36 cellular contexts compared by ENCODE assay signal in the genomic region with DNA sequence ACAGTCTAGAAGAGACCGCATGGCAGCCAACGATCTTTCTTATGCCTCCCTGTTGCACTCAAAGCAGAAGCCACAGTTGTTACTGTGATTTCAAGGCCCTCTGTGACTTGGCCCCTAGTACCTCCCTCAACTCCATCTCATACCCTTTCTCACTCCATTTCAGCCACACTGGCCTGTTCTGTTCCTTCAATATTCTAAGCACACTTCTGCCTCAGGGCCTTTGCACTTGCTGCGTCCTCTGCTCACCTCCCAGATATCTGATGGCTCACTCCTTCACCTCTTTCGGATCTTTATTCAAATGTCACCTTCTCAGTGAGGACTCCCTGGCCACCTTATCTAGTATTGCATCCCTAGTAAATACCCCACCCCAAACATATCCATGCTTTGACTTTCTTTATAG. TPM values are rescaled to one million over a fixed set of nuclear protein-coding genes. Genes with fewer than 3 reads are reported as not detected.
"Had no signal": no experiment of that assay in that cellular context is flagged by ENCODE, and none has a peak within 500 bp of the region (broad histone marks: within the 10 kb centered on the region; RNA-seq: fewer than 3 reads in every experiment).

No MANE protein-coding gene starts in this region.

- H3K27me3 ChIP-seq: adrenal gland, body of pancreas, brain microvascular endothelial cell, breast epithelium had no signal

- H3K36me3 ChIP-seq: adrenal gland, brain microvascular endothelial cell, breast epithelium had no signal

- DNase-seq: activated B cell treated with CpG ODN at 0.5 μM for 24 hours; activated CD4-positive, alpha-beta memory T cell treated with anti-CD3 and anti-CD28 coated beads for 36 hours; activated CD4-positive, alpha-beta T cell treated with anti-CD3 and anti-CD28 coated beads for 48 hours; activated CD4-positive, alpha-beta T cell treated with anti-CD3 and anti-CD28 coated beads, Interleukin-2, amount 10 ng/mL, durations not matched to agents 7 days and 5 days; activated CD4-positive, CD25-positive, alpha-beta regulatory T cell treated with anti-CD3 and anti-CD28 coated beads, Interleukin-2, amount 50 U/mL, for 72 hours; activated CD8-positive, alpha-beta memory T cell treated with anti-CD3 and anti-CD28 coated beads, Interleukin-2, amount 50 U/mL, for 4 hours; activated CD8-positive, alpha-beta T cell treated with anti-CD3 and anti-CD28 coated beads for 36 hours; activated effector memory CD4-positive, alpha-beta T cell treated with anti-CD3 and anti-CD28 coated beads, Interleukin-2, amount 50 U/mL, for 16 hours; activated gamma-delta T cell treated with Interleukin-2 at 50 U/mL for 16 hours; activated naive CD4-positive, alpha-beta T cell; activated naive CD4-positive, alpha-beta T cell treated with anti-CD3 and anti-CD28 coated beads for 36 hours; activated naive CD4-positive, alpha-beta T cell treated with anti-CD3 and anti-CD28 coated beads, Interleukin-2, amount 50 U/mL, for 16 hours; activated naive CD8-positive, alpha-beta T cell treated with anti-CD3 and anti-CD28 coated beads for 36 hours; activated T-cell treated with anti-CD3 and anti-CD28 coated beads for 4 hours; activated T-cell treated with anti-CD3 and anti-CD28 coated beads, Interleukin-2, amount 50 U/mL, for 1 hour; activated T-cell treated with anti-CD3 and anti-CD28 coated beads, Interleukin-2, amount 50 U/mL, for 4 hours; activated T-cell treated with anti-CD3 and anti-CD28 coated beads, Interleukin-2, amount 50 U/mL, for 72 hours; adrenal gland; amniotic stem cell; aorta; body of pancreas; brain microvascular endothelial cell; central memory CD4-positive, alpha-beta T cell; T-helper 1 cell; T-helper 9 cell had no signal

- H3K27me3 Mint-ChIP-seq: activated B cell treated with CpG ODN at 0.5 μM for 24 hours; activated CD4-positive, alpha-beta memory T cell treated with anti-CD3 and anti-CD28 coated beads for 36 hours; activated CD4-positive, alpha-beta T cell treated with anti-CD3 and anti-CD28 coated beads, Interleukin-2, amount 10 ng/mL, durations not matched to agents 7 days and 5 days; activated CD8-positive, alpha-beta T cell treated with anti-CD3 and anti-CD28 coated beads for 36 hours; activated naive CD8-positive, alpha-beta T cell treated with anti-CD3 and anti-CD28 coated beads for 36 hours; activated T-helper 17 cell treated with anti-CD3 and anti-CD28 coated beads, Interleukin-2, amount 50 U/mL, for 72 hours had no signal

- H3K4me3 Mint-ChIP-seq: activated B cell treated with CpG ODN at 0.5 μM for 24 hours; activated CD4-positive, alpha-beta memory T cell treated with anti-CD3 and anti-CD28 coated beads for 36 hours; activated CD4-positive, alpha-beta T cell treated with anti-CD3 and anti-CD28 coated beads, Interleukin-2, amount 10 ng/mL, durations not matched to agents 7 days and 5 days; activated CD8-positive, alpha-beta T cell treated with anti-CD3 and anti-CD28 coated beads for 36 hours; activated naive CD4-positive, alpha-beta T cell treated with anti-CD3 and anti-CD28 coated beads for 36 hours; activated naive CD8-positive, alpha-beta T cell treated with anti-CD3 and anti-CD28 coated beads for 36 hours; activated T-cell treated with anti-CD3 and anti-CD28 coated beads, Interleukin-2, amount 50 U/mL, for 4 hours; activated T-cell treated with anti-CD3 and anti-CD28 coated beads, Interleukin-2, amount 50 U/mL, for 72 hours; activated T-helper 1 cell treated with anti-CD3 and anti-CD28 coated beads, Interleukin-12 subunit alpha, Interleukin-12 subunit beta, Interleukin-2, Interleukin-4 antibody, amounts not matched to agents 30 ng/mL and 10 ng/mL and 1 ng/mL, durations not matched to agents 14 hours and 24 hours and 36 hours; activated T-helper 17 cell treated with anti-CD3 and anti-CD28 coated beads, Interleukin-2, amount 50 U/mL, for 72 hours; T-helper 1 cell treated with Interleukin-12 subunit alpha and Interleukin-12 subunit beta and Interleukin-4 antibody, amounts not matched to agents 30 μg/mL and 1 μg/mL, for 36 hours had no signal

- H3K27ac Mint-ChIP-seq: activated B cell treated with CpG ODN at 0.5 μM for 24 hours; activated CD4-positive, alpha-beta memory T cell treated with anti-CD3 and anti-CD28 coated beads for 36 hours; activated CD4-positive, alpha-beta T cell treated with anti-CD3 and anti-CD28 coated beads, Interleukin-2, amount 10 ng/mL, durations not matched to agents 7 days and 5 days; activated CD8-positive, alpha-beta T cell treated with anti-CD3 and anti-CD28 coated beads for 36 hours; activated naive CD4-positive, alpha-beta T cell treated with anti-CD3 and anti-CD28 coated beads for 36 hours; activated naive CD4-positive, alpha-beta T cell treated with anti-CD3 and anti-CD28 coated beads, Interleukin-2, amount 50 U/mL, for 72 hours; activated naive CD8-positive, alpha-beta T cell treated with anti-CD3 and anti-CD28 coated beads for 36 hours; activated T-cell treated with anti-CD3 and anti-CD28 coated beads, Interleukin-2, amount 50 U/mL, for 72 hours; activated T-helper 1 cell treated with anti-CD3 and anti-CD28 coated beads, Interleukin-12 subunit alpha, Interleukin-12 subunit beta, Interleukin-2, Interleukin-4 antibody, amounts not matched to agents 30 ng/mL and 10 ng/mL and 1 ng/mL, durations not matched to agents 14 hours and 24 hours and 36 hours; activated T-helper 17 cell treated with anti-CD3 and anti-CD28 coated beads, Interleukin-2, amount 50 U/mL, for 72 hours; T-helper 1 cell treated with Interleukin-12 subunit alpha and Interleukin-12 subunit beta and Interleukin-4 antibody, amounts not matched to agents 30 μg/mL and 1 μg/mL, for 36 hours had no signal

- H3K4me3 ChIP-seq: adrenal gland, body of pancreas, breast epithelium had no signal

- H3K9me3 ChIP-seq: adrenal gland, body of pancreas, breast epithelium had no signal

- ATAC-seq: activated CD8-positive, alpha-beta T cell treated with anti-CD3 and anti-CD28 coated beads for 36 hours; activated naive CD4-positive, alpha-beta T cell treated with anti-CD3 and anti-CD28 coated beads, Interleukin-2, amount 50 U/mL, for 72 hours; activated T-cell treated with anti-CD3 and anti-CD28 coated beads, Interleukin-2, amount 50 U/mL, for 4 hours; activated T-cell treated with anti-CD3 and anti-CD28 coated beads, Interleukin-2, amount 50 U/mL, for 72 hours; activated T-helper 17 cell treated with anti-CD3 and anti-CD28 coated beads, Interleukin-2, amount 50 U/mL, for 72 hours; body of pancreas had no signal

- H3K4me1 ChIP-seq: adrenal gland, breast epithelium had no signal

- H3K27ac ChIP-seq: adrenal gland, body of pancreas, brain microvascular endothelial cell, breast epithelium, VCaP had no signal

RNA-seq across cellular contexts. Expression of a gene that starts 29.4 kb away (rescaled TPM):
- total RNA-seq: activated B cell treated with CpG ODN at 0.5 μM for 24 hours; activated CD4-positive, alpha-beta T cell treated with anti-CD3 and anti-CD28 coated beads, Interleukin-2, amount 10 ng/mL, durations not matched to agents 7 days and 5 days; activated CD8-positive, alpha-beta memory T cell treated with anti-CD3 and anti-CD28 coated beads for 36 hours; activated CD8-positive, alpha-beta T cell treated with anti-CD3 and anti-CD28 coated beads for 36 hours; activated naive CD4-positive, alpha-beta T cell treated with anti-CD3 and anti-CD28 coated beads, Interleukin-2, amount 50 U/mL, for 72 hours; activated T-helper 1 cell treated with anti-CD3 and anti-CD28 coated beads, Interleukin-12 subunit alpha, Interleukin-12 subunit beta, Interleukin-2, Interleukin-4 antibody, amounts not matched to agents 30 ng/mL and 10 ng/mL and 1 ng/mL, durations not matched to agents 14 hours and 24 hours and 36 hours; adrenal gland; aorta; astrocyte; body of pancreas; breast epithelium; cardiac septum; cerebellum; T-helper 2 cell treated with Interferon-gamma antibody and Interleukin-4, amounts not matched to agents 100 ng/mL and 5 ng/mL, for 36 hours had no signal
- polyA plus RNA-seq: adrenal gland, aorta had no signal
